Comparison of ENCODE assay signal across 8 cellular contexts in the genomic region with DNA sequence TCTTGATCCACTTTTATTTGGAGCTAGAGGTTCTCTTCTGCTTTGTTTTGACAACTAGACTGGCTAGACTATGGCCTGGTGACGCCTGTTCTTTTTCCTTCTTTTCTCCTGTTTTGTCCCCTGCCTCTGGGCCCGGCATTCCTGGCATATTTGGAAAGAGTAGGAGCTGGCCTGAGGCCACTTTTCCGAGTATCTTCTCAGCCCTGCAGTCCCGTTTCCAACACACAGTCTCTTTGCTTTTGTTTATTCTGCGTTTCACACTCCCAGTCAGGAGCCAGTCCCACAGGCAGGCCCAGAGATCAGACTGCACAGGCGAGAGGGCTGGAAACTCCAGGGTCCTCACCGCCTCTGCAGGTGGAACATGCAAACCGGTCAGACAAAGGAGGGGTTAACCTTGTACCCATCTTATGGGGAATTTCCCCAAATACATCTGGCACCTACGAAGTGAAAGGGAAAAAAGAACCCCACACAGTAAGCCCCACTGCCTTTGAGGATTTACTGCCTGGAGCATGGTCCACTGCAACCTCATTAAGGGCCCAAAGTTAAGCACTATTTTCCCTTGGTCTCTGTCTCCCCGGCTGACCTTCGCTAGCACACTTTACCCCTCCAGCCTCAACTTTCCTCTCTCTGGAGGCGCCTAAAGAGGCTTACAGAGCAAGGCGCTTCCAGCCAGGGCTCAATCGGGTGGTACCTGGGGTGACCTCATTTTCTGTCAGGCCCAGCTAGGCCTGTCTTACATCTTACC.
DNase-seq lines count a peak whose midpoint lies in the region; ATAC-seq and TF ChIP-seq lines count a peak whose summit lies in the region.

No MANE protein-coding gene starts in this region.

- ATAC-seq in GM21367 (IDR thresholded peaks at IDR 0.05; ENCODE audit: unreplicated experiment) (peak; percentile 54), lung (ENCODE audit: insufficient read depth, low FRiP score) (peak; percentile 44)

- H3K27me3 ChIP-seq in Caco-2 (replicated peaks; ENCODE audit: control insufficient read depth, insufficient read depth, low read length) (no peaks in the 10 kb centered on the region), colonic mucosa (no peaks in the 10 kb centered on the region), lung (ENCODE audit: control insufficient read depth, insufficient read depth) (no peaks in the 10 kb centered on the region), tibial nerve (no peaks in the 10 kb centered on the region)

- TF ChIP-seq POLR2A in tibial nerve (IDR thresholded peaks at IDR 0.05) = no peak

- peaks cover 55% of the 10 kb centered on the region for H3K4me1 ChIP-seq in Caco-2
- H3K4me1 ChIP-seq in colonic mucosa = peaks cover 15% of the 10 kb centered on the region
- H3K4me1 ChIP-seq in lung (ENCODE audit: control insufficient read depth in 2 of 2, insufficient read depth in 2 of 2, low read length in 2 of 2) = peaks cover 3 to 16% of the 10 kb centered on the region in 2 donors
- H3K4me1 ChIP-seq in tibial nerve = peaks cover 0 to 61% (median 49%) of the 10 kb centered on the region in 4 donors

- H3K4me3 ChIP-seq in Caco-2 (ENCODE audit: low read depth, low read length) = no peak overlapping the region
- H3K4me3 ChIP-seq in colonic mucosa = no peak overlapping the region
- no peak overlapping the region for H3K4me3 ChIP-seq in lung
- no peak overlapping the region for H3K4me3 ChIP-seq in tibial nerve

- BruUV-seq in Caco-2 (replicated peaks; lab: Mats Ljungman, UMichigan) = TSS peak; percentile 49

- no peaks in the 10 kb centered on the region for H3K36me3 ChIP-seq in Caco-2 (ENCODE audit: control insufficient read depth, insufficient read depth, low read length)
- H3K36me3 ChIP-seq in colonic mucosa = no peaks in the 10 kb centered on the region
- no peaks in the 10 kb centered on the region for H3K36me3 ChIP-seq in lung (ENCODE audit: control insufficient read depth in 2 of 2, insufficient read depth in 2 of 2, low read length in 2 of 2)
- no peaks in the 10 kb centered on the region for H3K36me3 ChIP-seq in tibial nerve

- peaks cover 20% of the 10 kb centered on the region for H3K4me1 Mint-ChIP-seq in Caco-2 (ENCODE audit: low read depth, unreplicated experiment)

- H3K9me3 ChIP-seq in Caco-2 (no peaks in the 10 kb centered on the region), colonic mucosa (no peaks in the 10 kb centered on the region), lung (ENCODE audit: control insufficient read depth in 2 of 2, insufficient read depth in 1 of 2, low read length in 1 of 2) (no peaks in the 10 kb centered on the region), tibial nerve (no peaks in the 10 kb centered on the region)

- H3K27ac Mint-ChIP-seq in Caco-2 (ENCODE audit: unreplicated experiment) = peak overlapping the region; percentile 92

- POLR2A ChIA-PET in Caco-2 (lab: Charles Lee) = interaction anchor here (0.6 to 1.2 kb wide), 4 partner anchors 9 to 64 kb away, joined by 4 to 5 read pairs (median 4); no protein-coding TSS in a partner anchor

- TF ChIP-seq EP300 in tibial nerve (IDR thresholded peaks at IDR 0.05) = peak; percentile 36 to 91

- H3K9ac ChIP-seq in colonic mucosa (ENCODE audit: low read depth in 2 of 2, low read length in 2 of 2) = peak overlapping the region in 1 of 2 donors; percentile 67

- intact Hi-C loops in Caco-2 (cut with micrococcal nuclease; ENCODE audit: unreplicated experiment) = loop anchor here (1.0 kb wide), 2 partner anchors 12 to 24 kb away; no protein-coding TSS in a partner anchor
- intact Hi-C loops in colonic mucosa (cut with DNase I) = loop anchor here (10.0 kb wide), 2 partner anchors 263 to 493 kb away; no protein-coding TSS in a partner anchor

- peaks cover 17% of the 10 kb centered on the region for H3K36me3 Mint-ChIP-seq in Caco-2 (ENCODE audit: insufficient read depth, unreplicated experiment)

- H3K4me3 Mint-ChIP-seq in Caco-2 (ENCODE audit: unreplicated experiment) = peak overlapping the region; percentile 29

- 46 to 72% methylated on average over 14 of the region's 14 CpGs for WGBS in lung, 2 donors
- 40 to 44% methylated on average over 14 of the region's 14 CpGs for WGBS in tibial nerve, 2 donors

- DNase-seq in Caco-2 (peak; percentile 86 to 87), NCI-H446 treated with DMSO at 0.1 percent for 48 hours (lab: John Stamatoyannopoulos, UW) (peak; percentile 42), colonic mucosa (peak; percentile 57), lung (ENCODE audit: low spot score) (peak; percentile 68), tibial nerve (ENCODE audit: low spot score in 2 of 2) (peak; percentile 74 to 85), 8988T (no peak), DMS153 treated with DMSO at 0.1 percent for 48 hours (lab: John Stamatoyannopoulos, UW; ENCODE audit: unreplicated experiment) (no peak)

- H3K27ac ChIP-seq in colonic mucosa (peak overlapping the region; percentile 69), lung (ENCODE audit: low read depth in 1 of 2, low read length in 1 of 2) (peak overlapping the region; percentile 83 to 94), tibial nerve (peak overlapping the region; percentile 73 to 93 (median 86))

- CTCF ChIA-PET in Caco-2 (lab: Charles Lee) = no interaction called here

- H3K27me3 Mint-ChIP-seq in Caco-2 (ENCODE audit: insufficient read depth, unreplicated experiment) = no peaks in the 10 kb centered on the region

- H3K9me3 Mint-ChIP-seq in Caco-2 (ENCODE audit: unreplicated experiment) = no peaks in the 10 kb centered on the region

- TF ChIP-seq CTCF in Caco-2 (IDR thresholded peaks at IDR 0.05; ENCODE audit: insufficient read depth in 1 of 2, low read depth in 1 of 2, low read length in 1 of 2, severe bottlenecking in 1 of 2, unreplicated experiment in 1 of 2) = no peak
- no peak for TF ChIP-seq CTCF in colonic mucosa (IDR thresholded peaks at IDR 0.05)
- TF ChIP-seq CTCF in lung (IDR thresholded peaks at IDR 0.05; ENCODE audit: control extremely low read depth, extremely low read depth) = no peak
- TF ChIP-seq CTCF in tibial nerve (IDR thresholded peaks at IDR 0.05) = peak in 1 of 5 experiments; percentile 24

Comparison
In these comparisons a context has a peak if more than half of its experiments do, and no peak if none do; other contexts are left out.
1. DNase-seq: peak in Caco-2 (2 of 2), NCI-H446 treated with DMSO at 0.1 percent for 48 hours (single experiment), colonic mucosa (single experiment), lung (single experiment) and tibial nerve (2 of 2); none in 8988T (single experiment) and DMS153 treated with DMSO at 0.1 percent for 48 hours (single experiment).
2. Peak in every context shown above with its lines, with median percentiles within 50 percentile points of each other: H3K27ac ChIP-seq.